Comparison of ENCODE assay signal across 1 cellular context in the genomic region with DNA sequence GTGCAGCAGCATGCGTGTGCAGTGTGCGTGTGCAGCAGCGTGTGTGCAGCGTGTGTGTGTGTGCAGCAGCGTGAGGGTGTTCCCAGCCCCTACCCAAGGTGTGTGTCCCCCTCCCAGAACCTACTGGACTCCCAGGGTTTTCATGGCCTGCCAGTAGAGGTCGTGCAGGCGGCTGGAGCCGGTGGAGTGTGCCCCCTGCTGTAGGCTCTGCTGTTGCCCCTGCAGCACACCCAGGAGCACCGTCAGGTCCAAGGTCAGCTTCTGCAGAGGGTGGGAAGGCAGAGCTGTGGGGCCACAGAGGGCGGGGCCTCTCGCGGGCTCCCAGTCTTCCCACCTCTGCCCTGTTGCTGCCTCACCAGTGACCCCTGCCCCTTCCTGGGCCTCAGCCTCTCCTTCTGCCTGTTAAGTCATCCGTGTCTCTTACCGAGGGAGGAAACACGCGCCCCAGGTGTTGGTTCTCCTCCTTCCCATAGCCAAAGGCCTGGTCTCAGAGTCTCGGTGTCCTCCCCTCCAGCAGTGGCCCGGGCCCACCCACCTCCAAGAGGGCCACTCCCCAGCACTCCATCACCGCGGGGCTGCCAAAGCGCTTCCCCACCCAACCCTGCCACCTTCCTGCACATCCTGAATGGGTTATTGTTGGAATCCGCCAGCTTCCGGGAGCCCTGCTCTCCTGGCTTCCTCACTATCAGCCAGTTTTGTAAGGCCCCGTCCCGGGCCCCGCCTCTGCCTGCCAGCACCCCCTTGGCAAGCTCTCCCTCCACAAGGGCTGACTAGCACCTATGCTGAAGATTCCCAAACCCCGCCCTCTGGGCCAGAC.
TF ChIP-seq lines count a peak whose summit lies in the region.

No MANE protein-coding gene starts in this region.

TF ChIP-seq in HepG2, 621 proteins besides CTCF, POLR2A, EP300 and RAD21 (continued from another document):
- TF ChIP-seq, protein P1, sequence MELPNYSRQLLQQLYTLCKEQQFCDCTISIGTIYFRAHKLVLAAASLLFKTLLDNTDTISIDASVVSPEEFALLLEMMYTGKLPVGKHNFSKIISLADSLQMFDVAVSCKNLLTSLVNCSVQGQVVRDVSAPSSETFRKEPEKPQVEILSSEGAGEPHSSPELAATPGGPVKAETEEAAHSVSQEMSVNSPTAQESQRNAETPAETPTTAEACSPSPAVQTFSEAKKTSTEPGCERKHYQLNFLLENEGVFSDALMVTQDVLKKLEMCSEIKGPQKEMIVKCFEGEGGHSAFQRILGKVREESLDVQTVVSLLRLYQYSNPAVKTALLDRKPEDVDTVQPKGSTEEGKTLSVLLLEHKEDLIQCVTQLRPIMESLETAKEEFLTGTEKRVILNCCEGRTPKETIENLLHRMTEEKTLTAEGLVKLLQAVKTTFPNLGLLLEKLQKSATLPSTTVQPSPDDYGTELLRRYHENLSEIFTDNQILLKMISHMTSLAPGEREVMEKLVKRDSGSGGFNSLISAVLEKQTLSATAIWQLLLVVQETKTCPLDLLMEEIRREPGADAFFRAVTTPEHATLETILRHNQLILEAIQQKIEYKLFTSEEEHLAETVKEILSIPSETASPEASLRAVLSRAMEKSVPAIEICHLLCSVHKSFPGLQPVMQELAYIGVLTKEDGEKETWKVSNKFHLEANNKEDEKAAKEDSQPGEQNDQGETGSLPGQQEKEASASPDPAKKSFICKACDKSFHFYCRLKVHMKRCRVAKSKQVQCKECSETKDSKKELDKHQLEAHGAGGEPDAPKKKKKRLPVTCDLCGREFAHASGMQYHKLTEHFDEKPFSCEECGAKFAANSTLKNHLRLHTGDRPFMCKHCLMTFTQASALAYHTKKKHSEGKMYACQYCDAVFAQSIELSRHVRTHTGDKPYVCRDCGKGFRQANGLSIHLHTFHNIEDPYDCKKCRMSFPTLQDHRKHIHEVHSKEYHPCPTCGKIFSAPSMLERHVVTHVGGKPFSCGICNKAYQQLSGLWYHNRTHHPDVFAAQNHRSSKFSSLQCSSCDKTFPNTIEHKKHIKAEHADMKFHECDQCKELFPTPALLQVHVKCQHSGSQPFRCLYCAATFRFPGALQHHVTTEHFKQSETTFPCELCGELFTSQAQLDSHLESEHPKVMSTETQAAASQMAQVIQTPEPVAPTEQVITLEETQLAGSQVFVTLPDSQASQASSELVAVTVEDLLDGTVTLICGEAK (IDR thresholded peaks at IDR 0.05): no peak
- TF ChIP-seq, protein P1 (CRISPR knock-in tag; IDR thresholded peaks at IDR 0.05): 0 out of 2 replicates have a peak, but pooled peaks have one; percentile 26
- TF ChIP-seq, protein P2, sequence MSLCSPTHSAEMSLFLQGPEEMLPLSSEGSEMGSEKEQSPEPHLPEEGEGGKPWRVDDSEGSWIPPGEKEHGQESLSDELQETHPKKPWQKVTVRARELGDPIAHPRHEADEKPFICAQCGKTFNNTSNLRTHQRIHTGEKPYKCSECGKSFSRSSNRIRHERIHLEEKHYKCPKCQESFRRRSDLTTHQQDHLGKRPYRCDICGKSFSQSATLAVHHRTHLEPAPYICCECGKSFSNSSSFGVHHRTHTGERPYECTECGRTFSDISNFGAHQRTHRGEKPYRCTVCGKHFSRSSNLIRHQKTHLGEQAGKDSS (CRISPR knock-in tag; IDR thresholded peaks at IDR 0.05; ENCODE audit: borderline replicate concordance, low read depth): no peak
- TF ChIP-seq STAG1 (CRISPR knock-in tag; IDR thresholded peaks at IDR 0.05) (peak; percentile 52), PITX1 (CRISPR knock-in tag; IDR thresholded peaks at IDR 0.05) (0 out of 2 replicates have a peak, but pooled peaks have one; percentile 37), PATZ1 (CRISPR knock-in tag; IDR thresholded peaks at IDR 0.05) (peak; percentile 40; the same call in 1 of the 2 replicates), EZH2 (conservative IDR thresholded peaks at IDR 0.05; ENCODE audit: low read depth, low read length) (no peak), ZBTB20 (CRISPR knock-in tag; IDR thresholded peaks at IDR 0.05; ENCODE audit: borderline replicate concordance, low read depth) (no peak), XBP1 (CRISPR knock-in tag; IDR thresholded peaks at IDR 0.05) (no peak), PHF8 (CRISPR knock-in tag; IDR thresholded peaks at IDR 0.05) (no peak), ZBTB33 (CRISPR knock-in tag; IDR thresholded peaks at IDR 0.05) (peak; percentile 85), ZNF850 (CRISPR knock-in tag; conservative IDR thresholded peaks at IDR 0.05) (no peak), JUND (CRISPR knock-in tag; IDR thresholded peaks at IDR 0.05) (no peak), JDP2 (CRISPR knock-in tag; IDR thresholded peaks at IDR 0.05; ENCODE audit: borderline replicate concordance) (no peak), NR2F6 (IDR thresholded peaks at IDR 0.05) (peak; percentile 43; the same call in 1 of the 2 replicates), NR2F6 (CRISPR knock-in tag; IDR thresholded peaks at IDR 0.05) (no peak), TBX2 (CRISPR knock-in tag; IDR thresholded peaks at IDR 0.05; ENCODE audit: borderline replicate concordance) (peak; percentile 25; the same call in 1 of the 2 replicates), ZNF263 (CRISPR knock-in tag; IDR thresholded peaks at IDR 0.05) (peak; percentile 88)
- TF ChIP-seq, protein P3, sequence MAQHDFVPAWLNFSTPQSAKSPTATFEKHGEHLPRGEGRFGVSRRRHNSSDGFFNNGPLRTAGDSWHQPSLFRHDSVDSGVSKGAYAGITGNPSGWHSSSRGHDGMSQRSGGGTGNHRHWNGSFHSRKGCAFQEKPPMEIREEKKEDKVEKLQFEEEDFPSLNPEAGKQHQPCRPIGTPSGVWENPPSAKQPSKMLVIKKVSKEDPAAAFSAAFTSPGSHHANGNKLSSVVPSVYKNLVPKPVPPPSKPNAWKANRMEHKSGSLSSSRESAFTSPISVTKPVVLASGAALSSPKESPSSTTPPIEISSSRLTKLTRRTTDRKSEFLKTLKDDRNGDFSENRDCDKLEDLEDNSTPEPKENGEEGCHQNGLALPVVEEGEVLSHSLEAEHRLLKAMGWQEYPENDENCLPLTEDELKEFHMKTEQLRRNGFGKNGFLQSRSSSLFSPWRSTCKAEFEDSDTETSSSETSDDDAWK (CRISPR knock-in tag; IDR thresholded peaks at IDR 0.05): no peak
- TF ChIP-seq, protein P4, sequence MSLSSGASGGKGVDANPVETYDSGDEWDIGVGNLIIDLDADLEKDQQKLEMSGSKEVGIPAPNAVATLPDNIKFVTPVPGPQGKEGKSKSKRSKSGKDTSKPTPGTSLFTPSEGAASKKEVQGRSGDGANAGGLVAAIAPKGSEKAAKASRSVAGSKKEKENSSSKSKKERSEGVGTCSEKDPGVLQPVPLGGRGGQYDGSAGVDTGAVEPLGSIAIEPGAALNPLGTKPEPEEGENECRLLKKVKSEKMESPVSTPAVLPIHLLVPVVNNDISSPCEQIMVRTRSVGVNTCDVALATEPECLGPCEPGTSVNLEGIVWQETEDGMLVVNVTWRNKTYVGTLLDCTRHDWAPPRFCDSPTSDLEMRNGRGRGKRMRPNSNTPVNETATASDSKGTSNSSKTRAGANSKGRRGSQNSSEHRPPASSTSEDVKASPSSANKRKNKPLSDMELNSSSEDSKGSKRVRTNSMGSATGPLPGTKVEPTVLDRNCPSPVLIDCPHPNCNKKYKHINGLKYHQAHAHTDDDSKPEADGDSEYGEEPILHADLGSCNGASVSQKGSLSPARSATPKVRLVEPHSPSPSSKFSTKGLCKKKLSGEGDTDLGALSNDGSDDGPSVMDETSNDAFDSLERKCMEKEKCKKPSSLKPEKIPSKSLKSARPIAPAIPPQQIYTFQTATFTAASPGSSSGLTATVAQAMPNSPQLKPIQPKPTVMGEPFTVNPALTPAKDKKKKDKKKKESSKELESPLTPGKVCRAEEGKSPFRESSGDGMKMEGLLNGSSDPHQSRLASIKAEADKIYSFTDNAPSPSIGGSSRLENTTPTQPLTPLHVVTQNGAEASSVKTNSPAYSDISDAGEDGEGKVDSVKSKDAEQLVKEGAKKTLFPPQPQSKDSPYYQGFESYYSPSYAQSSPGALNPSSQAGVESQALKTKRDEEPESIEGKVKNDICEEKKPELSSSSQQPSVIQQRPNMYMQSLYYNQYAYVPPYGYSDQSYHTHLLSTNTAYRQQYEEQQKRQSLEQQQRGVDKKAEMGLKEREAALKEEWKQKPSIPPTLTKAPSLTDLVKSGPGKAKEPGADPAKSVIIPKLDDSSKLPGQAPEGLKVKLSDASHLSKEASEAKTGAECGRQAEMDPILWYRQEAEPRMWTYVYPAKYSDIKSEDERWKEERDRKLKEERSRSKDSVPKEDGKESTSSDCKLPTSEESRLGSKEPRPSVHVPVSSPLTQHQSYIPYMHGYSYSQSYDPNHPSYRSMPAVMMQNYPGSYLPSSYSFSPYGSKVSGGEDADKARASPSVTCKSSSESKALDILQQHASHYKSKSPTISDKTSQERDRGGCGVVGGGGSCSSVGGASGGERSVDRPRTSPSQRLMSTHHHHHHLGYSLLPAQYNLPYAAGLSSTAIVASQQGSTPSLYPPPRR (CRISPR knock-in tag; IDR thresholded peaks at IDR 0.05; ENCODE audit: borderline replicate concordance): peak; percentile 48; the same call in 1 of the 2 replicates
